Comparison of ENCODE assay signal across 15 cellular contexts in genomic region chr20:31652917-31653385, GRCh38. TPM values are rescaled to one million over a fixed set of nuclear protein-coding genes. Genes with fewer than 3 reads are reported as not detected.
A peak's percentile ranks its signal among the peaks of the same experiment; 100 is the strongest.
DNase-seq lines count a peak whose midpoint lies in the region; ATAC-seq, FAIRE-seq and TF ChIP-seq lines count a peak whose summit lies in the region.
"Had no signal": no experiment of that assay in that cellular context is flagged by ENCODE, and none has a peak within 500 bp of the region (broad histone marks: within the 10 kb centered on the region; RNA-seq: fewer than 3 reads in every experiment).

No MANE protein-coding gene starts in this region.

- BruUV-seq in endothelial cell of umbilical vein (replicated peaks; lab: Mats Ljungman, UMichigan): no TSS peak

- no peak overlapping the region for H3K9ac ChIP-seq in endothelial cell of umbilical vein (replicated peaks; ENCODE audit: extremely low read depth, insufficient read depth, low read length)
- H3K9ac ChIP-seq: BLaER1 had no signal

- CTCF ChIA-PET in endothelial cell of umbilical vein (lab: Charles Lee): interaction anchor here (1.3 to 8.9 kb wide), 4 partner anchors 8 to 70 kb away, joined by 3 to 73 read pairs (median 31); partner anchors contain the start of gene BCL2L1
- CTCF ChIA-PET in activated CD8-positive, alpha-beta memory T cell treated with anti-CD3 and anti-CD28 coated beads, Interleukin-2, amount 10 ng/mL, durations not matched to agents 7 days and 5 days (lab: Charles Lee): interaction anchor here (1.1 to 25.0 kb wide), 4 partner anchors 9 to 62 kb away, joined by 4 to 685 read pairs (median 6); partner anchors contain the start of gene BCL2L1

- POLR2A ChIA-PET in endothelial cell of umbilical vein (lab: Charles Lee): no interaction called here

- H2AFZ ChIP-seq in endothelial cell of umbilical vein (ENCODE audit: low read depth, low read length): no peak overlapping the region

- no peaks in the 10 kb centered on the region for H3K79me2 ChIP-seq in endothelial cell of umbilical vein (ENCODE audit: control insufficient read depth, insufficient read depth, low read length)

- H3K27me3 ChIP-seq in right cardiac atrium (ENCODE audit: control insufficient read depth, insufficient read depth): no peaks in the 10 kb centered on the region
- H3K27me3 ChIP-seq in endothelial cell of umbilical vein (ENCODE audit: control insufficient read depth in 2 of 2, insufficient read depth in 2 of 2, low read length in 2 of 2): peaks cover 0 to 1% of the 10 kb centered on the region in 2 experiments
- H3K27me3 ChIP-seq in vagina: no peaks in the 10 kb centered on the region
- H3K27me3 ChIP-seq: BLaER1, ovary had no signal

- no peaks in the 10 kb centered on the region for H3K9me1 ChIP-seq in endothelial cell of umbilical vein (replicated peaks; ENCODE audit: control insufficient read depth, extremely low read depth, insufficient read depth, low read length)

- H3K27ac Mint-ChIP-seq in activated CD8-positive, alpha-beta memory T cell treated with anti-CD3 and anti-CD28 coated beads, Interleukin-2, amount 10 ng/mL, durations not matched to agents 7 days and 5 days: no peak overlapping the region

- DNase-seq in right cardiac atrium: peak in 1 of 3 donors; percentile 61
- no peak for DNase-seq in cardiac septum (ENCODE audit: low spot score)
- DNase-seq in NCI-H2081 (lab: John Stamatoyannopoulos, UW): peak; percentile 52 to 82
- DNase-seq in endothelial cell of umbilical vein (ENCODE audit: low read depth, low spot score): peak; percentile 20
- no peak for DNase-seq in vagina (ENCODE audit: extremely low spot score in 2 of 2)
- DNase-seq in activated CD8-positive, alpha-beta memory T cell treated with anti-CD3 and anti-CD28 coated beads, Interleukin-2, amount 10 ng/mL, durations not matched to agents 7 days and 5 days: no peak
- DNase-seq in DMS153 (lab: John Stamatoyannopoulos, UW): no peak
- DNase-seq: anterior cingulate cortex, midbrain, NCI-H774, ovary had no signal

- ATAC-seq in right cardiac atrium (peak; percentile 62 to 71), HG03378 (IDR thresholded peaks at IDR 0.05; ENCODE audit: unreplicated experiment) (no peak)
- no peak for ATAC-seq in activated CD8-positive, alpha-beta memory T cell treated with anti-CD3 and anti-CD28 coated beads, Interleukin-2, amount 10 ng/mL, durations not matched to agents 7 days and 5 days

- no peak overlapping the region for H3K4me2 ChIP-seq in endothelial cell of umbilical vein (ENCODE audit: insufficient read depth, low read length)
- H3K4me2 ChIP-seq: BLaER1 had no signal

- no peak overlapping the region for H3K4me3 Mint-ChIP-seq in activated CD8-positive, alpha-beta memory T cell treated with anti-CD3 and anti-CD28 coated beads, Interleukin-2, amount 10 ng/mL, durations not matched to agents 7 days and 5 days

- H3K4me3 ChIP-seq in right cardiac atrium (ENCODE audit: low read length) (no peak overlapping the region), endothelial cell of umbilical vein (replicated peaks in 1 of 3; ENCODE audit: insufficient read depth in 1 of 3, low read depth in 1 of 3, low read length in 3 of 3) (no peak overlapping the region), vagina (no peak overlapping the region)
- H3K4me3 ChIP-seq: BLaER1, ovary, SK-N-MC had no signal

- no peaks in the 10 kb centered on the region for H4K20me1 ChIP-seq in endothelial cell of umbilical vein (replicated peaks; ENCODE audit: control insufficient read depth, extremely low read depth, insufficient read depth, low read length)
- H4K20me1 ChIP-seq: BLaER1 had no signal

- no peak for FAIRE-seq in endothelial cell of umbilical vein (lab: Jason Lieb, UNC)
- FAIRE-seq: endometrium had no signal

- H3K4me1 ChIP-seq in right cardiac atrium (ENCODE audit: control insufficient read depth, insufficient read depth, low read length) (no peaks in the 10 kb centered on the region), endothelial cell of umbilical vein (ENCODE audit: control insufficient read depth, extremely low read depth, insufficient read depth, low read length) (no peaks in the 10 kb centered on the region), vagina (peaks cover 20% of the 10 kb centered on the region)

- H3K9me3 ChIP-seq in right cardiac atrium (ENCODE audit: control insufficient read depth, low read length) (no peaks in the 10 kb centered on the region), endothelial cell of umbilical vein (replicated peaks; ENCODE audit: control insufficient read depth, insufficient read depth, low read length) (no peaks in the 10 kb centered on the region), vagina (no peaks in the 10 kb centered on the region)
- H3K9me3 ChIP-seq: BLaER1, ovary had no signal

- no peaks in the 10 kb centered on the region for H3K36me3 Mint-ChIP-seq in activated CD8-positive, alpha-beta memory T cell treated with anti-CD3 and anti-CD28 coated beads, Interleukin-2, amount 10 ng/mL, durations not matched to agents 7 days and 5 days

- dilution Hi-C loops in endothelial cell of umbilical vein (cut with MboI; ENCODE audit: extremely low pct_ligation_motif_present, low sequenced_read_pairs): no loop called here

- 20% methylated on average over 5 of the region's 5 CpGs for WGBS in right cardiac atrium

- H3K4me1 Mint-ChIP-seq in activated CD8-positive, alpha-beta memory T cell treated with anti-CD3 and anti-CD28 coated beads, Interleukin-2, amount 10 ng/mL, durations not matched to agents 7 days and 5 days: no peaks in the 10 kb centered on the region

- TF ChIP-seq CTCF in endothelial cell of umbilical vein (IDR thresholded peaks at IDR 0.05; ENCODE audit: extremely low read depth in 1 of 2, insufficient read depth in 1 of 2, low read depth in 1 of 2, low read length in 2 of 2): no peak
- TF ChIP-seq CTCF in vagina (IDR thresholded peaks at IDR 0.05): no peak

- intact Hi-C loops in right cardiac atrium (cut with DNase I): no loop called here
- intact Hi-C loops in cardiac septum (cut with DNase I): no loop called here
- intact Hi-C loops in endothelial cell of umbilical vein (cut with micrococcal nuclease): no loop called here
- intact Hi-C loops in vagina (cut with DNase I): no loop called here

- TF ChIP-seq POLR2A in endothelial cell of umbilical vein (IDR thresholded peaks at IDR 0.05; ENCODE audit: low read depth, low read length) (no peak), vagina (IDR thresholded peaks at IDR 0.05) (no peak)

- no peaks in the 10 kb centered on the region for H3K36me3 ChIP-seq in endothelial cell of umbilical vein (ENCODE audit: control insufficient read depth in 2 of 2, extremely low read depth in 1 of 2, insufficient read depth in 2 of 2, low read length in 2 of 2)
- H3K36me3 ChIP-seq in vagina: no peaks in the 10 kb centered on the region
- H3K36me3 ChIP-seq: BLaER1, ovary had no signal

- peaks cover 48% of the 10 kb centered on the region for H3K27me3 Mint-ChIP-seq in activated CD8-positive, alpha-beta memory T cell treated with anti-CD3 and anti-CD28 coated beads, Interleukin-2, amount 10 ng/mL, durations not matched to agents 7 days and 5 days

- H3K9me3 Mint-ChIP-seq in activated CD8-positive, alpha-beta memory T cell treated with anti-CD3 and anti-CD28 coated beads, Interleukin-2, amount 10 ng/mL, durations not matched to agents 7 days and 5 days (ENCODE audit: low read depth): no peaks in the 10 kb centered on the region

- H3K27ac ChIP-seq in right cardiac atrium (ENCODE audit: low read length) (no peak overlapping the region), endothelial cell of umbilical vein (ENCODE audit: insufficient read depth, low read depth, low read length) (no peak overlapping the region), vagina (peak overlapping the region; percentile 46)
- H3K27ac ChIP-seq: BLaER1, ovary, SK-N-MC had no signal

TF ChIP-seq in endothelial cell of umbilical vein, 7 proteins besides CTCF, POLR2A, EP300 and RAD21:
- no peak for TF ChIP-seq EZH2 (IDR thresholded peaks at IDR 0.05; ENCODE audit: borderline replicate concordance, low read depth, low read length, severe bottlenecking)
- no peak for TF ChIP-seq POLR2AphosphoS5 (IDR thresholded peaks at IDR 0.05; ENCODE audit: insufficient read depth, low read depth, low read length)
- no peak for TF ChIP-seq FOS (IDR thresholded peaks at IDR 0.05; ENCODE audit: borderline replicate concordance, insufficient read depth, low read length)
- TF ChIP-seq MYC (IDR thresholded peaks at IDR 0.05; ENCODE audit: low read depth, low read length): no peak

RNA-seq across cellular contexts. Expression of gene COX4I2, which starts 15.2 kb away (rescaled TPM):
- total RNA-seq in right cardiac atrium (10 to 100 TPM in 1 of 4 donors, 1 to 10 TPM in 3; 3.1 to 13.2 (median 9.0) TPM), cardiac septum (11.3 TPM), endothelial cell of umbilical vein (not detected in 2 replicates), vagina (2.5 TPM)
- polyA plus RNA-seq in right cardiac atrium (29.5 TPM), endothelial cell of umbilical vein (not detected in 2 replicates)
- not detected in 2 replicates for polyA plus RNA-seq in endothelial cell of umbilical vein (2011; cell fraction: cytosol; rRNA removed)
- not detected in 2 replicates for polyA plus RNA-seq in endothelial cell of umbilical vein (2011; cell fraction: nucleus; rRNA removed)
- not detected in 2 replicates for polyA plus RNA-seq in endothelial cell of umbilical vein (2012)
- not detected in 2 replicates for polyA minus RNA-seq in endothelial cell of umbilical vein
- not detected for polyA minus RNA-seq in endothelial cell of umbilical vein (2011; cell fraction: cytosol; rRNA and poly(A)+ RNA removed)
- polyA minus RNA-seq in endothelial cell of umbilical vein (2011; cell fraction: nucleus; rRNA and poly(A)+ RNA removed): not detected in 2 replicates
- total RNA-seq in activated CD8-positive, alpha-beta memory T cell treated with anti-CD3 and anti-CD28 coated beads, Interleukin-2, amount 10 ng/mL, durations not matched to agents 7 days and 5 days: not detected

RNA-seq across cellular contexts. Expression of gene ID1, which starts 47.9 kb away (rescaled TPM):
- total RNA-seq in right cardiac atrium (100 to 1,000 TPM; 122 to 188 (median 134) TPM), cardiac septum (163 TPM), endothelial cell of umbilical vein (64.4 and 78.9 TPM in 2 replicates), vagina (1,190 TPM)
- polyA plus RNA-seq in right cardiac atrium (273 TPM), endothelial cell of umbilical vein (152 and 182 TPM in 2 replicates)
- polyA plus RNA-seq in endothelial cell of umbilical vein (2011; cell fraction: cytosol; rRNA removed): 78.6 and 160 TPM in 2 replicates
- 317 and 470 TPM in 2 replicates for polyA plus RNA-seq in endothelial cell of umbilical vein (2011; cell fraction: nucleus; rRNA removed)
- polyA plus RNA-seq in endothelial cell of umbilical vein (2012): 67.3 and 67.6 TPM in 2 replicates
- 41.5 and 55.2 TPM in 2 replicates for polyA minus RNA-seq in endothelial cell of umbilical vein
- polyA minus RNA-seq in endothelial cell of umbilical vein (2011; cell fraction: cytosol; rRNA and poly(A)+ RNA removed): 500 TPM
- polyA minus RNA-seq in endothelial cell of umbilical vein (2011; cell fraction: nucleus; rRNA and poly(A)+ RNA removed): 83.0 and 266 TPM in 2 replicates
- not detected for total RNA-seq in activated CD8-positive, alpha-beta memory T cell treated with anti-CD3 and anti-CD28 coated beads, Interleukin-2, amount 10 ng/mL, durations not matched to agents 7 days and 5 days

Comparison
In these comparisons a context has a peak if more than half of its experiments do, and no peak if none do; other contexts are left out.
1. ATAC-seq: peak in right cardiac atrium (2 of 2); none in activated CD8-positive, alpha-beta memory T cell treated with anti-CD3 and anti-CD28 coated beads, Interleukin-2, amount 10 ng/mL, durations not matched to agents 7 days and 5 days (single experiment) and HG03378 (single experiment).
2. DNase-seq: peak in NCI-H2081 (2 of 2) and endothelial cell of umbilical vein (single experiment); none in cardiac septum (single experiment), vagina (0 of 2), activated CD8-positive, alpha-beta memory T cell treated with anti-CD3 and anti-CD28 coated beads, Interleukin-2, amount 10 ng/mL, durations not matched to agents 7 days and 5 days (single experiment) and DMS153 (single experiment).
3. RNA of gene ID1, which starts 47.9 kb away (total RNA-seq): 1,190 TPM in vagina (single experiment), 163 TPM in cardiac septum (single experiment), 122 to 188 TPM in right cardiac atrium and 64.4 to 78.9 TPM in endothelial cell of umbilical vein; not detected in activated CD8-positive, alpha-beta memory T cell treated with anti-CD3 and anti-CD28 coated beads, Interleukin-2, amount 10 ng/mL, durations not matched to agents 7 days and 5 days; every median in the first group is over 10 times any median in the second.